In genomic region chr6:87944541-87944954, GRCh38 we compare ENCODE assay signal across 9 cellular contexts.
A peak's percentile ranks its signal among the peaks of the same experiment; 100 is the strongest.
DNase-seq lines count a peak whose midpoint lies in the region; ATAC-seq and TF ChIP-seq lines count a peak whose summit lies in the region.
"Had no signal": no experiment of that assay in that cellular context is flagged by ENCODE, and none has a peak within 500 bp of the region (broad histone marks: within the 10 kb centered on the region; RNA-seq: fewer than 3 reads in every experiment).

No MANE protein-coding gene starts in this region.

- ATAC-seq in activated T-helper 17 cell treated with anti-CD3 and anti-CD28 coated beads, Interleukin-2, amount 50 U/mL, for 72 hours (replicated peaks): peak; percentile 52

- H3K27me3 ChIP-seq in hepatocyte (no peaks in the 10 kb centered on the region), thymus (ENCODE audit: control insufficient read depth, insufficient read depth) (peaks cover 3% of the 10 kb centered on the region)
- H3K27me3 ChIP-seq in effector memory CD4-positive, alpha-beta T cell (replicated peaks; ENCODE audit: control insufficient read depth, insufficient read depth, low read length, poor library complexity, severe bottlenecking): no peaks in the 10 kb centered on the region

- H3K4me2 ChIP-seq in hepatocyte: peak overlapping the region; percentile 10

- H3K36me3 ChIP-seq in hepatocyte (replicated peaks; ENCODE audit: insufficient read depth, low read depth) (no peaks in the 10 kb centered on the region), thymus (ENCODE audit: control insufficient read depth, insufficient read depth) (no peaks in the 10 kb centered on the region)
- no peaks in the 10 kb centered on the region for H3K36me3 ChIP-seq in effector memory CD4-positive, alpha-beta T cell (ENCODE audit: control insufficient read depth, insufficient read depth, low read length)

- H3K9me3 ChIP-seq in hepatocyte (ENCODE audit: low read depth): no peaks in the 10 kb centered on the region
- no peaks in the 10 kb centered on the region for H3K9me3 ChIP-seq in thymus (ENCODE audit: control insufficient read depth)
- H3K9me3 ChIP-seq in effector memory CD4-positive, alpha-beta T cell (ENCODE audit: control insufficient read depth, low read length): no peaks in the 10 kb centered on the region

- H3K27me3 Mint-ChIP-seq in activated T-helper 17 cell treated with anti-CD3 and anti-CD28 coated beads, Interleukin-2, amount 50 U/mL, for 72 hours: peaks cover 27% of the 10 kb centered on the region

- no peaks in the 10 kb centered on the region for H3K79me2 ChIP-seq in hepatocyte

- H3K4me1 Mint-ChIP-seq in activated T-helper 17 cell treated with anti-CD3 and anti-CD28 coated beads, Interleukin-2, amount 50 U/mL, for 72 hours: peaks cover 5% of the 10 kb centered on the region

- 20% methylated on average over 5 of the region's 5 CpGs for WGBS in hepatocyte (ENCODE audit: low lambda C conversion rate, missing lambda C conversion rate)
- 58% methylated on average over 5 of the region's 5 CpGs for WGBS in thymus

- H3K36me3 Mint-ChIP-seq in activated T-helper 17 cell treated with anti-CD3 and anti-CD28 coated beads, Interleukin-2, amount 50 U/mL, for 72 hours (ENCODE audit: low read depth): no peaks in the 10 kb centered on the region

- H3K4me1 ChIP-seq in hepatocyte (ENCODE audit: insufficient read depth) (peaks cover 4% of the 10 kb centered on the region), thymus (ENCODE audit: control insufficient read depth, insufficient read depth, low read length) (no peaks in the 10 kb centered on the region)
- no peaks in the 10 kb centered on the region for H3K4me1 ChIP-seq in effector memory CD4-positive, alpha-beta T cell (ENCODE audit: control insufficient read depth, insufficient read depth, low read length, poor library complexity, severe bottlenecking)

- H3K4me3 ChIP-seq in hepatocyte (no peak overlapping the region), thymus (ENCODE audit: low read length) (no peak overlapping the region)
- no peak overlapping the region for H3K4me3 ChIP-seq in effector memory CD4-positive, alpha-beta T cell (ENCODE audit: insufficient read depth, low read depth, low read length, poor library complexity, severe bottlenecking)

- H3K4me3 Mint-ChIP-seq in activated T-helper 17 cell treated with anti-CD3 and anti-CD28 coated beads, Interleukin-2, amount 50 U/mL, for 72 hours: no peak overlapping the region

- DNase-seq in DMS53 (lab: John Stamatoyannopoulos, UW) (peak; percentile 52), DMS53 treated with DMSO at 0.1 percent for 48 hours (lab: John Stamatoyannopoulos, UW; ENCODE audit: unreplicated experiment) (no peak), hepatocyte (ENCODE audit: low spot score) (peak; percentile 74)
- no peak for DNase-seq in activated CD8-positive, alpha-beta memory T cell treated with anti-CD3 and anti-CD28 coated beads for 24 hours
- DNase-seq in effector memory CD4-positive, alpha-beta T cell: no peak
- DNase-seq in stimulated activated CD4-positive, alpha-beta T cell treated with anti-CD3 and anti-CD28 coated beads, Interleukin-4, amount 100 ng/mL, for 1 hour: no peak

- no peaks in the 10 kb centered on the region for H3K9me3 Mint-ChIP-seq in activated T-helper 17 cell treated with anti-CD3 and anti-CD28 coated beads, Interleukin-2, amount 50 U/mL, for 72 hours

- no peaks in the 10 kb centered on the region for H4K20me1 ChIP-seq in hepatocyte (ENCODE audit: insufficient read depth, poor library complexity, severe bottlenecking)

- H2AFZ ChIP-seq in hepatocyte: no peak overlapping the region

- H3K9me2 ChIP-seq in hepatocyte (replicated peaks; ENCODE audit: insufficient read depth): no peaks in the 10 kb centered on the region

- peak; percentile 30 for TF ChIP-seq CTCF in hepatocyte (IDR thresholded peaks at IDR 0.05; ENCODE audit: poor library complexity)

- H3K27ac ChIP-seq in hepatocyte: peak overlapping the region; percentile 46
- peak overlapping the region; percentile 27 for H3K27ac ChIP-seq in thymus (ENCODE audit: low read depth)
- H3K27ac ChIP-seq in effector memory CD4-positive, alpha-beta T cell (ENCODE audit: insufficient read depth, low read length, poor library complexity, severe bottlenecking): no peak overlapping the region
- H3K27ac ChIP-seq: 22Rv1 had no signal

- H3K27ac Mint-ChIP-seq in activated T-helper 17 cell treated with anti-CD3 and anti-CD28 coated beads, Interleukin-2, amount 50 U/mL, for 72 hours: no peak overlapping the region

Comparison
In these comparisons a context has a peak if more than half of its experiments do, and no peak if none do; other contexts are left out.
1. DNase-seq: peak in DMS53 (single experiment) and hepatocyte (single experiment); none in DMS53 treated with DMSO at 0.1 percent for 48 hours (single experiment), activated CD8-positive, alpha-beta memory T cell treated with anti-CD3 and anti-CD28 coated beads for 24 hours (single experiment), effector memory CD4-positive, alpha-beta T cell (0 of 3) and stimulated activated CD4-positive, alpha-beta T cell treated with anti-CD3 and anti-CD28 coated beads, Interleukin-4, amount 100 ng/mL, for 1 hour (single experiment).